Comparison of ENCODE assay signal across 2 cellular contexts in the genomic region with DNA sequence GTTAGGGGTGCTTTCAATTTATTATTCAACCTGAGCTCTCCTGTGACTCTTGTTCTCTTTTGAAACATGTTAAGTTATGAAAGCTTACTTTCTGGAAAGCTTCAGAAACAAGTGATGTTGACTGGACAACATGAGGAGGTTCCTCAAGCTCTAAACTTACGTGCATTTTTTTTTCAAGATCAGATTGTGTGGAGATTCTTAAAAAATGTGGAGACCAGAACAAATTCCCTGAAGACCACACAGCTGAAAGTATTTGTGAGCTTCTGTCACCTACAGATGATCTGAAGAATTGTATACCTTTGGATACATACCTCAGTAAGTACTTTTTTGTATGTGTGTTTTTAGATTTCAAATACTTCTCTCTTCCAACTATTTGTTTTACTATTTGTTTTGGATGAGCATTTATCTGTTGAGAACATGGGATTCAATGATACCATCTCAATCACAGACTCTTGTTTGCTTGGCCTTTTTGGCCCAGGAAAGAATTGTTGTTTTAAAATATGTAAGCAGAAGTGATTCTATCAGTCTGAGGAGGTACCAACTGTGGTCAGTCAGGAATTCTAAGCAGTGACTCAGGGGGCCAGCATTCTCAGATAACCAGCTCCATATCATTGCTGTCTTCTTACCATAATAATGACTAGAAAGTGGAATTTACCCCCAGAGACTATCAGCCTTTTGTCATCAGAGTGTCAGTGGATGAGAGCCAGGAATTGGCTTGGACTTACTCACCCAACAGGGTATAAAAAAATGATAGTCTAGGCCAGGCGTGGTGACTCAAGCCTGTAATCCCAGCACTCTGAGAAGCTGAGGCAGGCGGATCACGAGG.
TF ChIP-seq lines count a peak whose summit lies in the region.

No MANE protein-coding gene starts in this region.

TF ChIP-seq in A549, 52 proteins besides CTCF, POLR2A, EP300 and RAD21:
- TF ChIP-seq FOSL2 (IDR thresholded peaks at IDR 0.05), result peak; percentile 75
- TF ChIP-seq FOSL2 (CRISPR knock-in tag; IDR thresholded peaks at IDR 0.05), result peak; percentile 87
- TF ChIP-seq, protein P1, sequence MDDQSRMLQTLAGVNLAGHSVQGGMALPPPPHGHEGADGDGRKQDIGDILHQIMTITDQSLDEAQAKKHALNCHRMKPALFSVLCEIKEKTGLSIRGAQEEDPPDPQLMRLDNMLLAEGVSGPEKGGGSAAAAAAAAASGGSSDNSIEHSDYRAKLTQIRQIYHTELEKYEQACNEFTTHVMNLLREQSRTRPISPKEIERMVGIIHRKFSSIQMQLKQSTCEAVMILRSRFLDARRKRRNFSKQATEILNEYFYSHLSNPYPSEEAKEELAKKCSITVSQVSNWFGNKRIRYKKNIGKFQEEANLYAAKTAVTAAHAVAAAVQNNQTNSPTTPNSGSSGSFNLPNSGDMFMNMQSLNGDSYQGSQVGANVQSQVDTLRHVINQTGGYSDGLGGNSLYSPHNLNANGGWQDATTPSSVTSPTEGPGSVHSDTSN (IDR thresholded peaks at IDR 0.05), result no peak
- peak in 1 of 2 experiments; percentile 65; a peak in 2 of 4 replicates for TF ChIP-seq CEBPB (IDR thresholded peaks at IDR 0.05)
- TF ChIP-seq, protein P2, sequence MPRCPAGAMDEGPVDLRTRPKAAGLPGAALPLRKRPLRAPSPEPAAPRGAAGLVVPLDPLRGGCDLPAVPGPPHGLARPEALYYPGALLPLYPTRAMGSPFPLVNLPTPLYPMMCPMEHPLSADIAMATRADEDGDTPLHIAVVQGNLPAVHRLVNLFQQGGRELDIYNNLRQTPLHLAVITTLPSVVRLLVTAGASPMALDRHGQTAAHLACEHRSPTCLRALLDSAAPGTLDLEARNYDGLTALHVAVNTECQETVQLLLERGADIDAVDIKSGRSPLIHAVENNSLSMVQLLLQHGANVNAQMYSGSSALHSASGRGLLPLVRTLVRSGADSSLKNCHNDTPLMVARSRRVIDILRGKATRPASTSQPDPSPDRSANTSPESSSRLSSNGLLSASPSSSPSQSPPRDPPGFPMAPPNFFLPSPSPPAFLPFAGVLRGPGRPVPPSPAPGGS (IDR thresholded peaks at IDR 0.05), result peak; percentile 71; the same call in 2 of the 3 replicates
- peak; percentile 69 to 80; a peak in 3 of 5 replicates for TF ChIP-seq JUN (IDR thresholded peaks at IDR 0.05)
- no peak for TF ChIP-seq BHLHE40 (IDR thresholded peaks at IDR 0.05; ENCODE audit: low read depth, low read length)
- TF ChIP-seq NR3C1 (IDR thresholded peaks at IDR 0.05), result no peak
- no peak for TF ChIP-seq HEYL (CRISPR knock-in tag; IDR thresholded peaks at IDR 0.05)
- TF ChIP-seq ZC3H11A (IDR thresholded peaks at IDR 0.05), result no peak
- TF ChIP-seq GATA3 (IDR thresholded peaks at IDR 0.05; ENCODE audit: borderline replicate concordance), result peak; percentile 98
- peak; percentile 87 for TF ChIP-seq JUNB (IDR thresholded peaks at IDR 0.05)
- no peak for TF ChIP-seq KDM1A (IDR thresholded peaks at IDR 0.05; ENCODE audit: low read depth)

TF ChIP-seq in HepG2, 621 proteins besides CTCF, POLR2A, EP300 and RAD21:
- TF ChIP-seq IRX3 (CRISPR knock-in tag; IDR thresholded peaks at IDR 0.05; ENCODE audit: borderline replicate concordance, low read depth), result no peak
- TF ChIP-seq ZNF746 (CRISPR knock-in tag; IDR thresholded peaks at IDR 0.05), result no peak
- no peak for TF ChIP-seq ZNF761 (CRISPR knock-in tag; conservative IDR thresholded peaks at IDR 0.05)
- TF ChIP-seq, protein P3, sequence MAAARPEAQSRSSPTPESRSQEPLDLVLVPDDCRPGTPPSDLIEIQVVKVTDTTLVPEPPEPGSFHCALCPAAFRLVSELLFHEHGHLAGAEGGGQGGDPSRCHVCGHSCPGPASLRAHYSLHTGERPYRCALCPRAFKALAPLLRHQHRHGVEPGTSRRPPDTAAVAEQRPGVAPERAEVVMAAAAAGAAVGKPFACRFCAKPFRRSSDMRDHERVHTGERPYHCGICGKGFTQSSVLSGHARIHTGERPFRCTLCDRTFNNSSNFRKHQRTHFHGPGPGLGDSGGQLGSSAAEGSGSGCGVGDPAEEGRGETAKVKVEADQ (CRISPR knock-in tag; IDR thresholded peaks at IDR 0.05; ENCODE audit: borderline replicate concordance), result no peak
- TF ChIP-seq MYC (CRISPR knock-in tag; IDR thresholded peaks at IDR 0.05; ENCODE audit: borderline replicate concordance), result no peak
- no peak for TF ChIP-seq MYNN (CRISPR knock-in tag; IDR thresholded peaks at IDR 0.05; ENCODE audit: low read depth)
- TF ChIP-seq, protein P4, sequence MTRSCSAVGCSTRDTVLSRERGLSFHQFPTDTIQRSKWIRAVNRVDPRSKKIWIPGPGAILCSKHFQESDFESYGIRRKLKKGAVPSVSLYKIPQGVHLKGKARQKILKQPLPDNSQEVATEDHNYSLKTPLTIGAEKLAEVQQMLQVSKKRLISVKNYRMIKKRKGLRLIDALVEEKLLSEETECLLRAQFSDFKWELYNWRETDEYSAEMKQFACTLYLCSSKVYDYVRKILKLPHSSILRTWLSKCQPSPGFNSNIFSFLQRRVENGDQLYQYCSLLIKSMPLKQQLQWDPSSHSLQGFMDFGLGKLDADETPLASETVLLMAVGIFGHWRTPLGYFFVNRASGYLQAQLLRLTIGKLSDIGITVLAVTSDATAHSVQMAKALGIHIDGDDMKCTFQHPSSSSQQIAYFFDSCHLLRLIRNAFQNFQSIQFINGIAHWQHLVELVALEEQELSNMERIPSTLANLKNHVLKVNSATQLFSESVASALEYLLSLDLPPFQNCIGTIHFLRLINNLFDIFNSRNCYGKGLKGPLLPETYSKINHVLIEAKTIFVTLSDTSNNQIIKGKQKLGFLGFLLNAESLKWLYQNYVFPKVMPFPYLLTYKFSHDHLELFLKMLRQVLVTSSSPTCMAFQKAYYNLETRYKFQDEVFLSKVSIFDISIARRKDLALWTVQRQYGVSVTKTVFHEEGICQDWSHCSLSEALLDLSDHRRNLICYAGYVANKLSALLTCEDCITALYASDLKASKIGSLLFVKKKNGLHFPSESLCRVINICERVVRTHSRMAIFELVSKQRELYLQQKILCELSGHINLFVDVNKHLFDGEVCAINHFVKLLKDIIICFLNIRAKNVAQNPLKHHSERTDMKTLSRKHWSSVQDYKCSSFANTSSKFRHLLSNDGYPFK (CRISPR knock-in tag; IDR thresholded peaks at IDR 0.05; ENCODE audit: borderline replicate concordance), result no peak
- no peak for TF ChIP-seq ZNF766 (CRISPR knock-in tag; IDR thresholded peaks at IDR 0.05; ENCODE audit: borderline replicate concordance)
- TF ChIP-seq KLF16 (CRISPR knock-in tag; IDR thresholded peaks at IDR 0.05), result no peak
- TF ChIP-seq, protein P5, sequence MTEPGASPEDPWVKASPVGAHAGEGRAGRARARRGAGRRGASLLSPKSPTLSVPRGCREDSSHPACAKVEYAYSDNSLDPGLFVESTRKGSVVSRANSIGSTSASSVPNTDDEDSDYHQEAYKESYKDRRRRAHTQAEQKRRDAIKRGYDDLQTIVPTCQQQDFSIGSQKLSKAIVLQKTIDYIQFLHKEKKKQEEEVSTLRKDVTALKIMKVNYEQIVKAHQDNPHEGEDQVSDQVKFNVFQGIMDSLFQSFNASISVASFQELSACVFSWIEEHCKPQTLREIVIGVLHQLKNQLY (CRISPR knock-in tag; IDR thresholded peaks at IDR 0.05), result no peak
